11 cellular contexts compared by ENCODE assay signal in the genomic region with DNA sequence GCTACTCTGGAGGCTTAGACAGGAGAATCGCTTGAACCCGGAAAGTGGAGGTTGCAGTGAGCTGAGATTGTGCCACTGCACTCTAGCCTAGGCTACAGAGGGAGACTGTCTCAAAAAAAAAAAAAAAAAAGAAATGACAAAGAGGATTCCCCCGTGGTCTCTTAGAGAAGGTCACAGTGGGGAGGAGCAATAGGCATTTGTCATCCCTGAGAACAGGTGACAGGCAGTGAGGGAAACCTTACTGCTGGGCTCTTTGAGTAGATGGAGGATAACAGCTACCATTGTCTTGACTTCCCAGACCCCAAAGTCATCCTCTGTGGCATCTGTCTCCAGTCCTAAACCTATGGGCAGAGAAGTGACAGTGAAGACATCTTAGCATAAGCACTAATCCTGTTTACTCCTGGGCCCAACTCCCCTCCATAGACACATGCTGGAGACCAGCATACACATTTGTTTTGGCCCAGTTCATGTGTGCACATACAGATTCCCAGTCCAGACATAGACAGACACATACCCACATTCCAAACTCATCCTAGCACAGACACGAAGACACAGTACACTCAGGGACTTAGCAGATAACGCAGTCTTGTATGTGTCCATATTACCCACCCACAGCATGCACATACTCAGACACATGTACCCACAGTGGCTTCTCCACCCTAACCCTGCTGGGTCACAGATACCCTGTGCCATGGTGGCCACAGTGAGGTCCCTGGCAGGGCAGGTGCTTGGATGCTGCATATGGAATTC. TPM values are rescaled to one million over a fixed set of nuclear protein-coding genes. Genes with fewer than 3 reads are reported as not detected.
DNase-seq lines count a peak whose midpoint lies in the region; ATAC-seq and TF ChIP-seq lines count a peak whose summit lies in the region.
"Had no signal": no experiment of that assay in that cellular context is flagged by ENCODE, and none has a peak within 500 bp of the region (broad histone marks: within the 10 kb centered on the region; RNA-seq: fewer than 3 reads in every experiment).

No MANE protein-coding gene starts in this region.

- H3K4me1 Mint-ChIP-seq in Caco-2 (ENCODE audit: low read depth, unreplicated experiment) (peaks cover 25% of the 10 kb centered on the region), T-helper 17 cell (peaks cover 25% of the 10 kb centered on the region), endothelial cell (ENCODE audit: unreplicated experiment) (peaks cover 20% of the 10 kb centered on the region)

- TF ChIP-seq CTCF in Caco-2 (IDR thresholded peaks at IDR 0.05; ENCODE audit: insufficient read depth in 1 of 2, low read depth in 1 of 2, low read length in 1 of 2, severe bottlenecking in 1 of 2, unreplicated experiment in 1 of 2) (no peak), endothelial cell (IDR thresholded peaks at IDR 0.05; ENCODE audit: unreplicated experiment) (no peak)

- H3K27me3 ChIP-seq in Caco-2 (replicated peaks; ENCODE audit: control insufficient read depth, insufficient read depth, low read length), result no peaks in the 10 kb centered on the region
- H3K27me3 ChIP-seq: adrenal gland, MG63 had no signal

- H3K36me3 Mint-ChIP-seq in Caco-2 (ENCODE audit: insufficient read depth, unreplicated experiment) (peaks cover 92% of the 10 kb centered on the region), T-helper 17 cell (ENCODE audit: low read depth) (no peaks in the 10 kb centered on the region), endothelial cell (ENCODE audit: low read depth, unreplicated experiment) (no peaks in the 10 kb centered on the region)

- DNase-seq in Caco-2, result no peak
- no peak for DNase-seq in T-helper 17 cell
- no peak for DNase-seq in endothelial cell (ENCODE audit: low spot score)
- peak; percentile 56 for DNase-seq in sciatic nerve (ENCODE audit: low spot score)
- DNase-seq in AG20443 (ENCODE audit: low spot score), result no peak
- no peak for DNase-seq in NCI-H1048 (lab: John Stamatoyannopoulos, UW)
- no peak for DNase-seq in UCSD-AML1 (lab: John Stamatoyannopoulos, UW; ENCODE audit: unreplicated experiment)
- no peak for DNase-seq in DMS153 treated with DMSO at 0.1 percent for 48 hours (lab: John Stamatoyannopoulos, UW; ENCODE audit: unreplicated experiment)
- DNase-seq: activated CD4-positive, alpha-beta T cell treated with anti-CD3 and anti-CD28 coated beads, Interleukin-2, amount 50 U/mL, for 1 hour; MG63 had no signal

- H3K27ac Mint-ChIP-seq in Caco-2 (ENCODE audit: unreplicated experiment) (peak overlapping the region; percentile 98), T-helper 17 cell (peak overlapping the region; percentile 43), endothelial cell (ENCODE audit: unreplicated experiment) (peak overlapping the region; percentile 26)

- H3K9me3 Mint-ChIP-seq in Caco-2 (ENCODE audit: unreplicated experiment) (no peaks in the 10 kb centered on the region), endothelial cell (ENCODE audit: unreplicated experiment) (no peaks in the 10 kb centered on the region)

- BruUV-seq in Caco-2 (replicated peaks; lab: Mats Ljungman, UMichigan), result no TSS peak

- H3K9me3 ChIP-seq in Caco-2, result no peaks in the 10 kb centered on the region; the same call in 1 of the 2 replicates
- no peaks in the 10 kb centered on the region for H3K9me3 ChIP-seq in T-helper 17 cell (ENCODE audit: control insufficient read depth, low read length, poor library complexity, severe bottlenecking)
- H3K9me3 ChIP-seq: adrenal gland, MG63 had no signal

- intact Hi-C loops in Caco-2 (cut with micrococcal nuclease; ENCODE audit: unreplicated experiment) (no loop called here), sciatic nerve (cut with DNase I) (loop anchor here (10.0 kb wide), 1 partner anchor 148 kb away; a partner anchor contains a TSS)

- POLR2A ChIA-PET in Caco-2 (lab: Charles Lee), result interaction anchor here (0.6 to 1.0 kb wide), 2 partner anchors 16 to 33 kb away, joined by 3 to 7 read pairs; no protein-coding TSS in a partner anchor

- peak overlapping the region; percentile 81 for H3K4me3 Mint-ChIP-seq in Caco-2 (ENCODE audit: unreplicated experiment)
- no peak overlapping the region for H3K4me3 Mint-ChIP-seq in T-helper 17 cell
- peak overlapping the region; percentile 29 for H3K4me3 Mint-ChIP-seq in endothelial cell (ENCODE audit: unreplicated experiment)

- H3K4me1 ChIP-seq in Caco-2, result peaks cover 18% of the 10 kb centered on the region

- H3K36me3 ChIP-seq in Caco-2 (ENCODE audit: control insufficient read depth, insufficient read depth, low read length), result peaks cover 9% of the 10 kb centered on the region
- H3K36me3 ChIP-seq: adrenal gland, MG63 had no signal

- peak overlapping the region; percentile 79 for H3K4me3 ChIP-seq in Caco-2 (ENCODE audit: low read depth, low read length)
- H3K4me3 ChIP-seq: adrenal gland, MG63 had no signal

- CTCF ChIA-PET in Caco-2 (lab: Charles Lee), result interaction anchor here (0.6 kb wide), 2 partner anchors 170 to 230 kb away, joined by 3 to 5 read pairs; no protein-coding TSS in a partner anchor

- ATAC-seq in T-helper 17 cell, result peak; percentile 5
- ATAC-seq in sciatic nerve, result no peak

- H3K27me3 Mint-ChIP-seq in Caco-2 (ENCODE audit: insufficient read depth, unreplicated experiment), result no peaks in the 10 kb centered on the region
- no peaks in the 10 kb centered on the region for H3K27me3 Mint-ChIP-seq in T-helper 17 cell
- H3K27me3 Mint-ChIP-seq in endothelial cell (ENCODE audit: unreplicated experiment), result peaks cover 28% of the 10 kb centered on the region

RNA-seq across cellular contexts. Expression of a gene that starts 2.7 kb away (rescaled TPM):
- total RNA-seq in Caco-2 (2022) (109 and 110 TPM in 2 replicates), T-helper 17 cell (under 1 TPM; 0.10 to 0.16 TPM), endothelial cell (ENCODE audit: unreplicated experiment) (0.64 TPM), sciatic nerve (0.36 TPM)

RNA-seq across cellular contexts. Expression of a gene that starts 11.9 kb away (rescaled TPM):
- total RNA-seq in Caco-2 (2022) (33.2 and 33.4 TPM in 2 replicates), T-helper 17 cell (1 to 10 TPM; 6.6 to 7.4 TPM), endothelial cell (ENCODE audit: unreplicated experiment) (14.9 TPM), sciatic nerve (17.4 TPM)

RNA-seq across cellular contexts. Expression of a gene that starts 31.1 kb away (rescaled TPM):
- 236 and 267 TPM in 2 replicates for total RNA-seq in Caco-2 (2022)
- 100 to 1,000 TPM; 148 to 171 TPM for total RNA-seq in T-helper 17 cell
- 20.8 TPM for total RNA-seq in endothelial cell (ENCODE audit: unreplicated experiment)
- total RNA-seq in sciatic nerve, result 75.5 TPM

Comparison
In these comparisons a context has a peak if more than half of its experiments do, and no peak if none do; other contexts are left out.
1. H3K27ac Mint-ChIP-seq: peak in every context shown above with its lines; median percentile 98 in Caco-2; 43 in T-helper 17 cell; 26 in endothelial cell.
2. RNA of a gene that starts 2.7 kb away (total RNA-seq): 109 to 110 TPM in Caco-2; 0.64 TPM in endothelial cell (single experiment), 0.36 TPM in sciatic nerve (single experiment) and 0.10 to 0.16 TPM in T-helper 17 cell; every median in the first group is over 10 times any median in the second.